24 cellular contexts compared by ENCODE assay signal in the genomic region with DNA sequence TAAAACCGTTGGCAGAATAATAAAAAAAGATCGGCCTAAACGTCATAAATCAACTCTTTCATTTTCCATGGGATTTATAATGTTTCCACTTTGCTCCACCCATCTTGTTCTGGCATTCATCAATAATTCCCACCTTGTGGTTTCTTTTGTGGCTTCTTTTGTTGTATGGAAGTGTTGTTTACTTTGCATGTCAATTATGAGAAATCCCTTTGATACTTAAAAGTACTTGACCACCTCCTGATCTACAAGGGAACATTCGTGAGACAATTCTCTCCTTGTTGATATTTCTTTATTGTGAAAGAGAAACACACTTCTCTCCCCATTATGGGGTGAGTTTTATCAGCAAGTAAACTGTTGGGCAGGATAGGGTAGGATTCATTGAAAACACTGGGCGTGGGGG. TPM values are rescaled to one million over a fixed set of nuclear protein-coding genes. Genes with fewer than 3 reads are reported as not detected.
DNase-seq lines count a peak whose midpoint lies in the region; ATAC-seq, FAIRE-seq and TF ChIP-seq lines count a peak whose summit lies in the region.
"Had no signal": no experiment of that assay in that cellular context is flagged by ENCODE, and none has a peak within 500 bp of the region (broad histone marks: within the 10 kb centered on the region; RNA-seq: fewer than 3 reads in every experiment).

No MANE protein-coding gene starts in this region.

- H3K27ac Mint-ChIP-seq in astrocyte (ENCODE audit: unreplicated experiment), result no peak overlapping the region
- H3K27ac Mint-ChIP-seq in endothelial cell (ENCODE audit: unreplicated experiment), result no peak overlapping the region
- H3K27ac Mint-ChIP-seq: CD4-positive, CD25-positive, alpha-beta regulatory T cell; HFFc6; T-helper 2 cell treated with Interferon-gamma antibody and Interleukin-4, amounts not matched to agents 5 μg/mL and 100 μg/mL, for 36 hours had no signal

- no peak overlapping the region for H3K27ac ChIP-seq in astrocyte (ENCODE audit: low read depth, low read length)
- H3K27ac ChIP-seq: HL-60 had no signal

- H3K36me3 ChIP-seq in astrocyte (ENCODE audit: insufficient read depth, low read length), result no peaks in the 10 kb centered on the region
- H3K36me3 ChIP-seq: BE2C had no signal

- H3K79me2 ChIP-seq in astrocyte (ENCODE audit: insufficient read depth, low read length), result no peaks in the 10 kb centered on the region

- TF ChIP-seq CTCF in astrocyte (IDR thresholded peaks at IDR 0.05; ENCODE audit: insufficient read depth, low read depth, low read length) (no peak), endothelial cell (IDR thresholded peaks at IDR 0.05; ENCODE audit: unreplicated experiment) (no peak)

- H3K4me3 Mint-ChIP-seq in astrocyte (ENCODE audit: unreplicated experiment) (no peak overlapping the region), endothelial cell (ENCODE audit: unreplicated experiment) (no peak overlapping the region)
- H3K4me3 Mint-ChIP-seq: CD4-positive, CD25-positive, alpha-beta regulatory T cell; HFFc6; T-helper 2 cell treated with Interferon-gamma antibody and Interleukin-4, amounts not matched to agents 5 μg/mL and 100 μg/mL, for 36 hours had no signal

- no peak overlapping the region for H3K4me3 ChIP-seq in astrocyte (ENCODE audit: insufficient read depth, low read depth, low read length)

- H3K4me1 Mint-ChIP-seq in astrocyte (ENCODE audit: low read depth, unreplicated experiment) (no peaks in the 10 kb centered on the region), endothelial cell (ENCODE audit: unreplicated experiment) (no peaks in the 10 kb centered on the region)
- H3K4me1 Mint-ChIP-seq: CD4-positive, CD25-positive, alpha-beta regulatory T cell had no signal

- FAIRE-seq in astrocyte (lab: Jason Lieb, UNC), result peak; percentile 76
- FAIRE-seq: HTR-8/SVneo had no signal

- H3K27me3 ChIP-seq in astrocyte (ENCODE audit: insufficient read depth, low read length), result no peaks in the 10 kb centered on the region
- H3K27me3 ChIP-seq: BE2C had no signal

- no peaks in the 10 kb centered on the region for H4K20me1 ChIP-seq in astrocyte (ENCODE audit: insufficient read depth, low read length)

- H3K4me1 ChIP-seq in astrocyte (ENCODE audit: insufficient read depth, low read length), result no peaks in the 10 kb centered on the region
- H3K4me1 ChIP-seq: BE2C had no signal

- H3K9me3 ChIP-seq in astrocyte (ENCODE audit: insufficient read depth, low read depth, low read length), result no peaks in the 10 kb centered on the region
- H3K9me3 ChIP-seq: BE2C had no signal

- H3K36me3 Mint-ChIP-seq in astrocyte (ENCODE audit: low read depth, unreplicated experiment), result no peaks in the 10 kb centered on the region
- H3K36me3 Mint-ChIP-seq in endothelial cell (ENCODE audit: low read depth, unreplicated experiment), result no peaks in the 10 kb centered on the region
- H3K36me3 Mint-ChIP-seq: CD4-positive, CD25-positive, alpha-beta regulatory T cell had no signal

- ATAC-seq in GM18498 (IDR thresholded peaks at IDR 0.05; ENCODE audit: unreplicated experiment), result no peak

- H2AFZ ChIP-seq in astrocyte (ENCODE audit: low read depth, low read length), result no peak overlapping the region

- no peak overlapping the region for H3K9ac ChIP-seq in astrocyte (ENCODE audit: low read length)

- H3K9me3 Mint-ChIP-seq in astrocyte (ENCODE audit: unreplicated experiment) (no peaks in the 10 kb centered on the region), endothelial cell (ENCODE audit: unreplicated experiment) (no peaks in the 10 kb centered on the region)
- H3K9me3 Mint-ChIP-seq: HFFc6; T-helper 2 cell treated with Interferon-gamma antibody and Interleukin-4, amounts not matched to agents 5 μg/mL and 100 μg/mL, for 36 hours had no signal

- H3K27me3 Mint-ChIP-seq in astrocyte (ENCODE audit: low read depth, unreplicated experiment) (no peaks in the 10 kb centered on the region), endothelial cell (ENCODE audit: unreplicated experiment) (no peaks in the 10 kb centered on the region)

- DNase-seq in NCI-H1092 treated with DMSO at 0.1 percent for 48 hours (lab: John Stamatoyannopoulos, UW) (peak; percentile 24), NCI-H1092 (lab: John Stamatoyannopoulos, UW) (no peak), DMS153 (lab: John Stamatoyannopoulos, UW) (peak; percentile 53), NCI-H345 (lab: John Stamatoyannopoulos, UW) (peak; percentile 63), astrocyte (ENCODE audit: low read depth) (no peak), Ammon's horn (ENCODE audit: low spot score) (no peak), endothelial cell (ENCODE audit: low spot score) (no peak)
- DNase-seq: 8988T; BE2C; CD4-positive, CD25-positive, alpha-beta regulatory T cell; DMS79 treated with DMSO at 0.1 percent for 48 hours; H7; HFFc6; IMR-90; Karpas-422; NCI-H1694 treated with DMSO at 0.1 percent for 48 hours; NCI-H524 treated with DMSO at 0.1 percent for 48 hours; OCI-M1; Right ventricle myocardium superior had no signal

- no peak overlapping the region for H3K4me2 ChIP-seq in astrocyte (ENCODE audit: low read length)

RNA-seq across cellular contexts. Expression of gene AMELX, which starts 2.8 kb away (rescaled TPM):
- total RNA-seq in astrocyte (not detected in 2 replicates), endothelial cell (ENCODE audit: unreplicated experiment) (not detected)
- total RNA-seq: CD4-positive, CD25-positive, alpha-beta regulatory T cell; H7; HFFc6; IMR-90; MCF 10A; Right ventricle myocardium superior had no signal

Comparison
In these comparisons a context has a peak if more than half of its experiments do, and no peak if none do; other contexts are left out.
1. DNase-seq: peak in NCI-H1092 treated with DMSO at 0.1 percent for 48 hours (single experiment), DMS153 (single experiment) and NCI-H345 (single experiment); none in NCI-H1092 (single experiment), astrocyte (single experiment), Ammon's horn (single experiment) and endothelial cell (single experiment).